ENCODE assay signal across 9 cellular contexts in the genomic region with DNA sequence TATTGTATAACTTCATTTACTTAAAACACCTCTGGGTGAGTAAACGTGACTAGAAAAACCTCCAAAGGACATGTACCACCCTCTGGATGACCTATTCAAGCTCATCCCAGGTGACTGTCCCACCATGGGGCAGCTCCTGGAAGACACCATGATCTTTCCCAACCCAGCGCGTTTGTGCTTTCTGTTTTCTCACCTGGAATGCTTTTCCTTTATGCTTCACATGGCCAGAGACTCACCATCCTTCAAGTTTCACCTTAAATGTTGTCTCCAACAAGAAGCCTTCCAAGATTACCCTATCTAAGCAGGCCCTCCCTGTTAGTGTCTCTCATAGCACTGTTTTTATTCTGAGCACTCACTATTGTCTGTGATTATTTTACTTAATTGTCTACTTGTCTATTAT. TPM values are rescaled to one million over a fixed set of nuclear protein-coding genes. Genes with fewer than 3 reads are reported as not detected.
"Had no signal": no experiment of that assay in that cellular context is flagged by ENCODE, and none has a peak within 500 bp of the region (broad histone marks: within the 10 kb centered on the region; RNA-seq: fewer than 3 reads in every experiment).

No MANE protein-coding gene starts in this region.

- DNase-seq: H9, HCEC 1CT, KBM-7 had no signal

- H3K4me3 ChIP-seq: GM23338 had no signal

- H3K27ac ChIP-seq: HL-60 had no signal

- ATAC-seq: GM23338, HepG2 had no signal

RNA-seq across cellular contexts. Expression of gene CYP4B1, which starts 11.1 kb away (rescaled TPM):
- total RNA-seq: GM23338, H1, H9, HepG2, HT1080 had no signal
- polyA plus RNA-seq: GM23338, IgD-negative memory B cell had no signal
